8 cellular contexts compared by ENCODE assay signal in the genomic region with DNA sequence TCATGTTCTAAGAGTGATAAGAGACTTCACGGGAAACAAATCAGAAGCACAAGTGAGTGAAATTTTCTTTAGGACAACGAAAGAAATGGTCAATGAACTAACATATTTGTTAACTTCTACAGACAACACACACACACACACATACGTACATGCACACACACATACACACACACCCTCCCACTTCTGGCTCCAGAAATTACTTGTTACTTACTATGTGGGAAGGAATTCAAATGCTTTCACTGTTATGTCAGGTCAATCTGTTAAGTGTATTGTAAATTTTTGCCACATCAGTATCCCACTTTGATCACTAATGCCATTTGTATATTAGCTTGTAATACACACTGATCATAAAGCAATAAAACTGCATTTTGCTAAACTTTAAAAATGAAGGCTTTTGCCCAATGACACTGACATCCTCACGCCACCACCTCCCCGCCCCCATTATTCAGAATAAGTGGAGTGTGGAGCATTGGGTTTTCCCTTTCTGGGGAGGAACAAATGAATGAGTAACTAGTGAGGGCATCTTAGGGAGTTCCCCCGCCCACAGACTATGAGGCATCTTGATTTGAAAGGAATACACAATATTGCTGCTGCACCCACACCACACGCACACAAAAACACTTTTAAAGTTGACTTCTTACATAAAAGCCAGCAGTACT.
DNase-seq lines count a peak whose midpoint lies in the region; ATAC-seq and TF ChIP-seq lines count a peak whose summit lies in the region.

No MANE protein-coding gene starts in this region.

- CTCF ChIA-PET in HEK293T (lab: Yijun Ruan, JAX): no interaction called here

- POLR2A ChIA-PET in HEK293T (lab: Yijun Ruan, JAX): no interaction called here

- DNase-seq in A172 (ENCODE audit: low spot score): peak; percentile 74
- DNase-seq in SW480 (ENCODE audit: low spot score): peak; percentile 59
- DNase-seq in amniotic stem cell (lab: John Stamatoyannopoulos, UW): peak; percentile 29
- DNase-seq in stimulated activated CD4-positive, alpha-beta T cell treated with anti-CD3 and anti-CD28 coated beads, Interleukin-2, amount 100 ng/mL, for 24 hours: peak; percentile 87 to 96
- no peak for DNase-seq in HEK293T (ENCODE audit: extremely low spot score)
- no peak for DNase-seq in AML-193 (lab: John Stamatoyannopoulos, UW)

- ATAC-seq in GM21447 (IDR thresholded peaks at IDR 0.05; ENCODE audit: unreplicated experiment): peak; percentile 55
- ATAC-seq in HG03280 (IDR thresholded peaks at IDR 0.05; ENCODE audit: unreplicated experiment): no peak

TF ChIP-seq in HEK293T, 16 proteins besides CTCF, POLR2A, EP300 and RAD21:
- TF ChIP-seq ARNT (IDR thresholded peaks at IDR 0.05) (no peak), TARDBP (IDR thresholded peaks at IDR 0.05) (no peak), L3MBTL2 (conservative IDR thresholded peaks at IDR 0.05) (no peak), BHLHE40 (IDR thresholded peaks at IDR 0.05; ENCODE audit: borderline replicate concordance) (no peak), SUZ12 (IDR thresholded peaks at IDR 0.05) (no peak), HDGF (IDR thresholded peaks at IDR 0.05; ENCODE audit: borderline replicate concordance) (no peak), ZNF384 (IDR thresholded peaks at IDR 0.05) (no peak), ELF4 (IDR thresholded peaks at IDR 0.05) (no peak), FOXA1 (IDR thresholded peaks at IDR 0.05) (no peak), FOXK2 (IDR thresholded peaks at IDR 0.05) (no peak), LEF1 (IDR thresholded peaks at IDR 0.05; ENCODE audit: borderline replicate concordance) (no peak), NFRKB (IDR thresholded peaks at IDR 0.05) (no peak), CTBP1 (IDR thresholded peaks at IDR 0.05; ENCODE audit: borderline replicate concordance) (no peak), FOXM1 (IDR thresholded peaks at IDR 0.05; ENCODE audit: borderline replicate concordance) (no peak)
- TF ChIP-seq, protein P1, sequence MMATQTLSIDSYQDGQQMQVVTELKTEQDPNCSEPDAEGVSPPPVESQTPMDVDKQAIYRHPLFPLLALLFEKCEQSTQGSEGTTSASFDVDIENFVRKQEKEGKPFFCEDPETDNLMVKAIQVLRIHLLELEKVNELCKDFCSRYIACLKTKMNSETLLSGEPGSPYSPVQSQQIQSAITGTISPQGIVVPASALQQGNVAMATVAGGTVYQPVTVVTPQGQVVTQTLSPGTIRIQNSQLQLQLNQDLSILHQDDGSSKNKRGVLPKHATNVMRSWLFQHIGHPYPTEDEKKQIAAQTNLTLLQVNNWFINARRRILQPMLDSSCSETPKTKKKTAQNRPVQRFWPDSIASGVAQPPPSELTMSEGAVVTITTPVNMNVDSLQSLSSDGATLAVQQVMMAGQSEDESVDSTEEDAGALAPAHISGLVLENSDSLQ (IDR thresholded peaks at IDR 0.05): no peak
TF ChIP-seq in HEK293T: peak in this region for 0.

Comparison
In these comparisons a context has a peak if more than half of its experiments do, and no peak if none do; other contexts are left out.
1. DNase-seq: peak in A172 (single experiment), SW480 (single experiment), amniotic stem cell (single experiment) and stimulated activated CD4-positive, alpha-beta T cell treated with anti-CD3 and anti-CD28 coated beads, Interleukin-2, amount 100 ng/mL, for 24 hours (2 of 2); none in HEK293T (single experiment) and AML-193 (0 of 2).